Comparison of ENCODE assay signal across 11 cellular contexts in the genomic region with DNA sequence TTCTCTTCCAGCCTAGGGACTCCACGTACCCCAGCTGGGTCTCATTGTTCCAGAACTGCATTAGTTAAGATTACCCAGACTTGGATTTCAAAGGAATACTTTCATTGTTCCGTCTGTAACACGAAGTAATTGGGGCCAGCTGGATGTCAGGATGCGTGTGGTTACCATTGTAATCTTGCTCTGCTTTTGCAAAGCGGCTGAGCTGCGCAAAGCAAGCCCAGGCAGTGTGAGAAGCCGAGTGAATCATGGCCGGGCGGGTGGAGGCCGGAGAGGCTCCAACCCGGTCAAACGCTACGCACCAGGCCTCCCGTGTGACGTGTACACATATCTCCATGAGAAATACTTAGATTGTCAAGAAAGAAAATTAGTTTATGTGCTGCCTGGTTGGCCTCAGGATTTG. TPM values are rescaled to one million over a fixed set of nuclear protein-coding genes. Genes with fewer than 3 reads are reported as not detected.
DNase-seq lines count a peak whose midpoint lies in the region; ATAC-seq and TF ChIP-seq lines count a peak whose summit lies in the region.
"Had no signal": no experiment of that assay in that cellular context is flagged by ENCODE, and none has a peak within 500 bp of the region (broad histone marks: within the 10 kb centered on the region; RNA-seq: fewer than 3 reads in every experiment).

No MANE protein-coding gene starts in this region.

- H2AK5ac ChIP-seq in trophoblast cell (ENCODE audit: low read length), result no peak overlapping the region

- H2BK12ac ChIP-seq in trophoblast cell (ENCODE audit: low read length), result no peak overlapping the region

- H3K18ac ChIP-seq in trophoblast cell (ENCODE audit: low read length), result no peak overlapping the region

- H3K9me3 Mint-ChIP-seq in CD4-positive, alpha-beta T cell, result no peaks in the 10 kb centered on the region
- H3K9me3 Mint-ChIP-seq: activated T-cell treated with anti-CD3 and anti-CD28 coated beads, Interleukin-2, amount 50 U/mL, for 24 hours; CD14-positive monocyte had no signal

- POLR2A ChIA-PET in CD4-positive, alpha-beta T cell (lab: Charles Lee), result no interaction called here

- no peaks in the 10 kb centered on the region for H3K36me3 Mint-ChIP-seq in CD4-positive, alpha-beta T cell (ENCODE audit: low read depth)
- H3K36me3 Mint-ChIP-seq: CD14-positive monocyte had no signal

- no peak overlapping the region for H3K4me3 Mint-ChIP-seq in CD4-positive, alpha-beta T cell
- H3K4me3 Mint-ChIP-seq: activated T-cell treated with anti-CD3 and anti-CD28 coated beads, Interleukin-2, amount 50 U/mL, for 24 hours; CD14-positive monocyte had no signal

- no peak overlapping the region for H4K12ac ChIP-seq in trophoblast cell (ENCODE audit: low read depth, low read length)

- H3K27ac ChIP-seq in adrenal gland (peak overlapping the region in 3 of 5 donors; percentile 35 to 73 (median 41)), heart left ventricle (peak overlapping the region; percentile 23 to 83 (median 62)), trophoblast cell (ENCODE audit: low read depth, low read length) (no peak overlapping the region)
- no peak overlapping the region for H3K27ac ChIP-seq in CD4-positive, alpha-beta T cell (ENCODE audit: low read depth, low read length)
- H3K27ac ChIP-seq: HL-60 had no signal

- ATAC-seq in heart left ventricle (peak; percentile 89 to 98 (median 94)), GM18858 (IDR thresholded peaks at IDR 0.05; ENCODE audit: unreplicated experiment) (no peak), GM19351 (IDR thresholded peaks at IDR 0.05; ENCODE audit: unreplicated experiment) (no peak)
- no peak for ATAC-seq in CD4-positive, alpha-beta T cell (ENCODE audit: poor library complexity)

- no peak overlapping the region for H2AFZ ChIP-seq in trophoblast cell (ENCODE audit: insufficient read depth, low read length, poor library complexity)

- H4K91ac ChIP-seq in trophoblast cell (ENCODE audit: low read depth, low read length), result no peak overlapping the region

- H3K4me1 ChIP-seq in adrenal gland (replicated peaks in 1 of 2), result peaks cover 0 to 21% of the 10 kb centered on the region in 2 donors
- peaks cover 0 to 42% (median 30%) of the 10 kb centered on the region in 12 donors for H3K4me1 ChIP-seq in heart left ventricle
- H3K4me1 ChIP-seq in trophoblast cell (ENCODE audit: control insufficient read depth in 1 of 2, insufficient read depth in 2 of 2, low read length in 2 of 2), result no peaks in the 10 kb centered on the region

- H3K9ac ChIP-seq in trophoblast cell (ENCODE audit: low read length), result no peak overlapping the region

- H3K9me3 ChIP-seq in adrenal gland (replicated peaks in 1 of 3) (no peaks in the 10 kb centered on the region), heart left ventricle (no peaks in the 10 kb centered on the region), trophoblast cell (ENCODE audit: insufficient read depth, low read depth, low read length) (no peaks in the 10 kb centered on the region)
- no peaks in the 10 kb centered on the region for H3K9me3 ChIP-seq in CD4-positive, alpha-beta T cell (ENCODE audit: control insufficient read depth, low read length)

- no peaks in the 10 kb centered on the region for H3K79me1 ChIP-seq in trophoblast cell (ENCODE audit: low read length)

- CTCF ChIA-PET in CD4-positive, alpha-beta T cell (lab: Charles Lee), result no interaction called here

- no peak overlapping the region for H3K14ac ChIP-seq in trophoblast cell (ENCODE audit: low read length)

- no peak overlapping the region for H3K23ac ChIP-seq in trophoblast cell (ENCODE audit: low read length)

- H3K79me2 ChIP-seq in trophoblast cell (ENCODE audit: control insufficient read depth, insufficient read depth, low read length, poor library complexity), result no peaks in the 10 kb centered on the region

- no peaks in the 10 kb centered on the region for H3K27me3 ChIP-seq in adrenal gland
- no peaks in the 10 kb centered on the region for H3K27me3 ChIP-seq in heart left ventricle
- H3K27me3 ChIP-seq in trophoblast cell (ENCODE audit: insufficient read depth, low read length), result no peaks in the 10 kb centered on the region
- H3K27me3 ChIP-seq in CD4-positive, alpha-beta T cell (ENCODE audit: control insufficient read depth, insufficient read depth, low read length), result no peaks in the 10 kb centered on the region

- H3K27ac Mint-ChIP-seq in CD4-positive, alpha-beta T cell, result no peak overlapping the region
- H3K27ac Mint-ChIP-seq: activated T-cell treated with anti-CD3 and anti-CD28 coated beads, Interleukin-2, amount 50 U/mL, for 24 hours; CD14-positive monocyte had no signal

- H3K4me3 ChIP-seq in adrenal gland, result no peak overlapping the region
- H3K4me3 ChIP-seq in heart left ventricle, result peak overlapping the region in 3 of 12 donors; percentile 1 to 32 (median 31)
- H3K4me3 ChIP-seq in trophoblast cell (ENCODE audit: low read depth, low read length), result no peak overlapping the region

- TF ChIP-seq CTCF in adrenal gland (IDR thresholded peaks at IDR 0.05) (no peak), heart left ventricle (IDR thresholded peaks at IDR 0.05) (no peak)
- TF ChIP-seq CTCF in CD4-positive, alpha-beta T cell (IDR thresholded peaks at IDR 0.05), result no peak

- no peak overlapping the region for H2BK120ac ChIP-seq in trophoblast cell (ENCODE audit: insufficient read depth, low read length, poor library complexity)

- H3K36me3 ChIP-seq in adrenal gland (replicated peaks in 1 of 2) (no peaks in the 10 kb centered on the region), heart left ventricle (no peaks in the 10 kb centered on the region), trophoblast cell (ENCODE audit: control insufficient read depth in 1 of 2, insufficient read depth in 2 of 2, low read length in 2 of 2) (no peaks in the 10 kb centered on the region)

- no peaks in the 10 kb centered on the region for H3K27me3 Mint-ChIP-seq in CD4-positive, alpha-beta T cell
- H3K27me3 Mint-ChIP-seq: activated T-cell treated with anti-CD3 and anti-CD28 coated beads, Interleukin-2, amount 50 U/mL, for 24 hours had no signal

- no peak overlapping the region for H4K8ac ChIP-seq in trophoblast cell (ENCODE audit: low read depth, low read length)

- H3K4ac ChIP-seq in trophoblast cell (ENCODE audit: low read depth, low read length), result no peak overlapping the region

- DNase-seq in Ammon's horn (ENCODE audit: low spot score) (peak; percentile 35), adrenal gland (peak; percentile 28 to 88 (median 37)), heart left ventricle (peak; percentile 65 to 81 (median 77)), pons (ENCODE audit: low spot score) (peak; percentile 12), trophoblast cell (no peak)
- no peak for DNase-seq in CD4-positive, alpha-beta T cell
- DNase-seq: activated T-cell treated with anti-CD3 and anti-CD28 coated beads, Interleukin-2, amount 50 U/mL, for 24 hours had no signal

- no peak overlapping the region for H3K4me2 ChIP-seq in trophoblast cell (ENCODE audit: low read length)

- no peak overlapping the region for H2BK5ac ChIP-seq in trophoblast cell (ENCODE audit: low read depth, low read length, poor library complexity)

- TF ChIP-seq POLR2A in adrenal gland (IDR thresholded peaks at IDR 0.05) (no peak), heart left ventricle (IDR thresholded peaks at IDR 0.05) (no peak)

- intact Hi-C loops in adrenal gland (cut with DNase I), result no loop called here
- intact Hi-C loops in heart left ventricle (cut with DNase I), result no loop called here
- intact Hi-C loops in CD4-positive, alpha-beta T cell (cut with DNase I, micrococcal nuclease), result no loop called here

- 53 to 79% (median 73%) methylated on average over 15 of the region's 15 CpGs for WGBS in adrenal gland, 4 donors
- 66 to 71% (median 68%) methylated on average over 15 of the region's 15 CpGs for WGBS in heart left ventricle, 4 donors
- WGBS in trophoblast cell (ENCODE audit: extremely low coverage, insufficient coverage, insufficient read length), result no CpG with 5 or more reads among the region's 15 CpGs

- H3K4me1 Mint-ChIP-seq in CD4-positive, alpha-beta T cell (ENCODE audit: low read depth), result no peaks in the 10 kb centered on the region

RNA-seq across cellular contexts. Expression of gene LRRC17, which starts 21.0 kb away (rescaled TPM):
- 1 to 10 TPM; 1.5 to 6.2 (median 3.3) TPM for total RNA-seq in adrenal gland
- polyA plus RNA-seq in adrenal gland, result 1 to 10 TPM; 2.7 to 4.0 (median 2.7) TPM
- 10 to 100 TPM in 1 of 9 donors, 1 to 10 TPM in 6, under 1 TPM in 2; 0.72 to 10.8 (median 4.1) TPM for total RNA-seq in heart left ventricle
- polyA plus RNA-seq in heart left ventricle, result 1 to 10 TPM; 1.4 to 2.8 TPM
- polyA plus RNA-seq in trophoblast cell (2013), result 0.42 and 0.51 TPM in 2 replicates
- total RNA-seq in CD4-positive, alpha-beta T cell, result under 1 TPM in 1 of 2 experiments, not detected in 1; 0.22 TPM
- polyA plus RNA-seq: CD14-positive monocyte had no signal

Comparison
In these comparisons a context has a peak if more than half of its experiments do, and no peak if none do; other contexts are left out.
1. DNase-seq: peak in Ammon's horn (single experiment), adrenal gland (7 of 7), heart left ventricle (5 of 5) and pons (single experiment); none in trophoblast cell (0 of 2) and CD4-positive, alpha-beta T cell (0 of 10).
2. H3K27ac ChIP-seq: peak in adrenal gland (3 of 5) and heart left ventricle (12 of 12); none in trophoblast cell (single experiment) and CD4-positive, alpha-beta T cell (single experiment).
3. ATAC-seq: peak in heart left ventricle (4 of 4); none in GM18858 (single experiment), GM19351 (single experiment) and CD4-positive, alpha-beta T cell (single experiment).